ENCODE assay signal across 1 cellular context in genomic region chr19:48329167-48329891, GRCh38.
TF ChIP-seq lines count a peak whose summit lies in the region.

No MANE protein-coding gene starts in this region.

TF ChIP-seq in WTC11, 78 proteins besides CTCF, POLR2A, EP300 and RAD21 (continued from another document):
- TF ChIP-seq ARID4B (CRISPR knock-in tag; IDR thresholded peaks at IDR 0.05; ENCODE audit: borderline replicate concordance), result no peak
- TF ChIP-seq ESRRA (CRISPR knock-in tag; IDR thresholded peaks at IDR 0.05; ENCODE audit: borderline replicate concordance), result no peak
- no peak for TF ChIP-seq PRDM15 (CRISPR knock-in tag; IDR thresholded peaks at IDR 0.05)
